30 cellular contexts compared by ENCODE assay signal in genomic region chr4:84483738-84484137, GRCh38. TPM values are rescaled to one million over a fixed set of nuclear protein-coding genes. Genes with fewer than 3 reads are reported as not detected.
DNase-seq lines count a peak whose midpoint lies in the region; ATAC-seq and TF ChIP-seq lines count a peak whose summit lies in the region.
"Had no signal": no experiment of that assay in that cellular context is flagged by ENCODE, and none has a peak within 500 bp of the region (broad histone marks: within the 10 kb centered on the region; RNA-seq: fewer than 3 reads in every experiment).

No MANE protein-coding gene starts in this region.

- H3K27ac ChIP-seq in GM23338 (ENCODE audit: low read depth) = no peak overlapping the region
- H3K27ac ChIP-seq: hepatocyte, left ventricle myocardium inferior, sigmoid colon, upper lobe of left lung had no signal

- peak overlapping the region; percentile 74 for H3K4me2 ChIP-seq in GM23338
- peak overlapping the region; percentile 67 for H3K4me2 ChIP-seq in skeletal muscle satellite cell (ENCODE audit: low read length)
- H3K4me2 ChIP-seq: SK-N-SH had no signal

- peaks cover 100% of the 10 kb centered on the region for H3K27me3 ChIP-seq in GM23338 (ENCODE audit: insufficient read depth)
- H3K27me3 ChIP-seq in skeletal muscle satellite cell (ENCODE audit: control insufficient read depth, insufficient read depth, low read length) = peaks cover 53% of the 10 kb centered on the region

- peak overlapping the region; percentile 49 for H3K4me3 Mint-ChIP-seq in GM23338
- no peak overlapping the region for H3K4me3 Mint-ChIP-seq in activated T-helper 1 cell treated with anti-CD3 and anti-CD28 coated beads, Interleukin-12 subunit alpha, Interleukin-12 subunit beta, Interleukin-2, Interleukin-4 antibody, amounts not matched to agents 30 ng/mL and 10 ng/mL and 1 ng/mL, durations not matched to agents 14 hours and 24 hours and 36 hours
- H3K4me3 Mint-ChIP-seq: activated naive CD8-positive, alpha-beta T cell treated with anti-CD3 and anti-CD28 coated beads, Interleukin-2, amount 50 U/mL, for 24 hours; activated T-cell treated with anti-CD3 and anti-CD28 coated beads, Interleukin-2, amount 50 U/mL, for 24 hours had no signal

- H3K36me3 ChIP-seq in GM23338 (ENCODE audit: insufficient read depth) (no peaks in the 10 kb centered on the region), skeletal muscle satellite cell (ENCODE audit: insufficient read depth, low read length) (no peaks in the 10 kb centered on the region)
- H3K36me3 ChIP-seq: left ventricle myocardium inferior, sigmoid colon, upper lobe of left lung had no signal

- H3F3A ChIP-seq in GM23338 (replicated peaks; ENCODE audit: low read depth) = peaks cover 22% of the 10 kb centered on the region

- no peaks in the 10 kb centered on the region for H3K9me3 Mint-ChIP-seq in GM23338
- H3K9me3 Mint-ChIP-seq in activated T-helper 1 cell treated with anti-CD3 and anti-CD28 coated beads, Interleukin-12 subunit alpha, Interleukin-12 subunit beta, Interleukin-2, Interleukin-4 antibody, amounts not matched to agents 30 ng/mL and 10 ng/mL and 1 ng/mL, durations not matched to agents 14 hours and 24 hours and 36 hours = no peaks in the 10 kb centered on the region
- H3K9me3 Mint-ChIP-seq: activated naive CD8-positive, alpha-beta T cell treated with anti-CD3 and anti-CD28 coated beads, Interleukin-2, amount 50 U/mL, for 24 hours; activated T-cell treated with anti-CD3 and anti-CD28 coated beads, Interleukin-2, amount 50 U/mL, for 24 hours had no signal

- no peaks in the 10 kb centered on the region for H3K9me3 ChIP-seq in skeletal muscle satellite cell (replicated peaks; ENCODE audit: low read length)
- H3K9me3 ChIP-seq: left ventricle myocardium inferior, sigmoid colon, SK-N-SH, upper lobe of left lung had no signal

- intact Hi-C loops in activated T-helper 1 cell treated with anti-CD3 and anti-CD28 coated beads, Interleukin-12 subunit alpha, Interleukin-12 subunit beta, Interleukin-2, Interleukin-4 antibody, amounts not matched to agents 30 ng/mL and 10 ng/mL and 1 ng/mL, durations not matched to agents 14 hours and 24 hours and 36 hours (cut with micrococcal nuclease) = loop anchor here (1.0 to 2.0 kb wide), 2 partner anchors 9 to 17 kb away; no protein-coding TSS in a partner anchor

- H3K27ac Mint-ChIP-seq in GM23338 = no peak overlapping the region
- H3K27ac Mint-ChIP-seq in activated T-helper 1 cell treated with anti-CD3 and anti-CD28 coated beads, Interleukin-12 subunit alpha, Interleukin-12 subunit beta, Interleukin-2, Interleukin-4 antibody, amounts not matched to agents 30 ng/mL and 10 ng/mL and 1 ng/mL, durations not matched to agents 14 hours and 24 hours and 36 hours = peak overlapping the region; percentile 28
- H3K27ac Mint-ChIP-seq: activated naive CD8-positive, alpha-beta T cell treated with anti-CD3 and anti-CD28 coated beads, Interleukin-2, amount 50 U/mL, for 24 hours; activated T-cell treated with anti-CD3 and anti-CD28 coated beads, Interleukin-2, amount 50 U/mL, for 24 hours; progenitor cell of endocrine pancreas had no signal

- H3K4me1 Mint-ChIP-seq in GM23338 = peaks cover 29% of the 10 kb centered on the region
- H3K4me1 Mint-ChIP-seq in activated T-helper 1 cell treated with anti-CD3 and anti-CD28 coated beads, Interleukin-12 subunit alpha, Interleukin-12 subunit beta, Interleukin-2, Interleukin-4 antibody, amounts not matched to agents 30 ng/mL and 10 ng/mL and 1 ng/mL, durations not matched to agents 14 hours and 24 hours and 36 hours (ENCODE audit: low read depth) = peaks cover 5% of the 10 kb centered on the region

- 0 out of 2 replicates have a peak, but pooled peaks cover 4% of the 10 kb centered on the region for H4K20me1 ChIP-seq in GM23338 (replicated peaks; ENCODE audit: insufficient read depth)

- H3K36me3 Mint-ChIP-seq in GM23338 (ENCODE audit: low read depth) = no peaks in the 10 kb centered on the region
- H3K36me3 Mint-ChIP-seq in activated T-helper 1 cell treated with anti-CD3 and anti-CD28 coated beads, Interleukin-12 subunit alpha, Interleukin-12 subunit beta, Interleukin-2, Interleukin-4 antibody, amounts not matched to agents 30 ng/mL and 10 ng/mL and 1 ng/mL, durations not matched to agents 14 hours and 24 hours and 36 hours (ENCODE audit: low read depth) = peaks cover 2% of the 10 kb centered on the region

- H3K4me3 ChIP-seq in GM23338 (peak overlapping the region; percentile 50), skeletal muscle satellite cell (ENCODE audit: low read length) (no peak overlapping the region)
- H3K4me3 ChIP-seq: GM12878, hepatocyte had no signal

- no peak for TF ChIP-seq CTCF in GM23338 (conservative IDR thresholded peaks at IDR 0.05; ENCODE audit: low read depth in 2 of 2)

- DNase-seq in GM23338 (ENCODE audit: low spot score) (peak; percentile 61), left lobe of liver (ENCODE audit: low spot score) (no peak), hippocampal formation (lab: John Stamatoyannopoulos, UW) (no peak), iPS-NIHi11 (ENCODE audit: low spot score) (no peak), NCI-H2107 treated with DMSO at 0.1 percent for 48 hours (lab: John Stamatoyannopoulos, UW; ENCODE audit: unreplicated experiment) (no peak)
- DNase-seq in activated T-helper 1 cell treated with anti-CD3 and anti-CD28 coated beads, Interleukin-12 subunit alpha, Interleukin-12 subunit beta, Interleukin-2, Interleukin-4 antibody, amounts not matched to agents 30 ng/mL and 10 ng/mL and 1 ng/mL, durations not matched to agents 14 hours and 24 hours and 36 hours (ENCODE audit: low spot score) = no peak
- no peak for DNase-seq in stimulated activated CD4-positive, alpha-beta T cell treated with anti-CD3 and anti-CD28 coated beads, Interleukin-4, amount 100 ng/mL, for 4 hours
- DNase-seq: activated CD4-positive, alpha-beta T cell treated with anti-CD3 and anti-CD28 coated beads for 4 hours; activated naive CD4-positive, alpha-beta T cell; activated naive CD8-positive, alpha-beta T cell treated with anti-CD3 and anti-CD28 coated beads, Interleukin-2, amount 50 U/mL, for 24 hours; activated T-cell treated with anti-CD3 and anti-CD28 coated beads, Interleukin-2, amount 50 U/mL, for 24 hours; cerebellar nuclear complex; HCEC 1CT; Karpas-422; left ventricle myocardium inferior; NCI-H1930; NCI-H524 treated with DMSO at 0.1 percent for 48 hours; NK-92 treated with Interleukin-12 subunit alpha and Interleukin-12 subunit beta, amount 100 ng/mL, for 24 hours; sigmoid colon; SK-N-SH; stimulated activated CD4-positive, alpha-beta T cell treated with anti-CD3 and anti-CD28 coated beads, Interleukin-4, amount 100 ng/mL, for 1 hour had no signal

- H2AFZ ChIP-seq in GM23338 = peak overlapping the region; percentile 91
- H2AFZ ChIP-seq: hepatocyte had no signal

- H3K79me2 ChIP-seq in GM23338 (replicated peaks; ENCODE audit: insufficient read depth) = no peaks in the 10 kb centered on the region
- H3K79me2 ChIP-seq: hepatocyte had no signal

- H3K9me2 ChIP-seq in GM23338 (ENCODE audit: insufficient read depth) = no peaks in the 10 kb centered on the region
- H3K9me2 ChIP-seq: SK-N-SH had no signal

- H3K4me1 ChIP-seq in GM23338 (ENCODE audit: insufficient read depth) (peaks cover 29% of the 10 kb centered on the region), skeletal muscle satellite cell (ENCODE audit: control insufficient read depth, insufficient read depth, low read length) (peaks cover 9% of the 10 kb centered on the region)

- H3K9ac ChIP-seq in skeletal muscle satellite cell (ENCODE audit: low read depth, low read length) = no peak overlapping the region
- H3K9ac ChIP-seq: SK-N-SH had no signal

- peaks cover 93% of the 10 kb centered on the region for H3K27me3 Mint-ChIP-seq in GM23338 (ENCODE audit: insufficient read depth, low read depth, poor library complexity)
- H3K27me3 Mint-ChIP-seq in activated T-helper 1 cell treated with anti-CD3 and anti-CD28 coated beads, Interleukin-12 subunit alpha, Interleukin-12 subunit beta, Interleukin-2, Interleukin-4 antibody, amounts not matched to agents 30 ng/mL and 10 ng/mL and 1 ng/mL, durations not matched to agents 14 hours and 24 hours and 36 hours (ENCODE audit: insufficient read depth) = peaks cover 67% of the 10 kb centered on the region

- ATAC-seq in GM23338 (peak; percentile 33), left lobe of liver (peak; percentile 17)
- ATAC-seq: activated naive CD8-positive, alpha-beta T cell treated with anti-CD3 and anti-CD28 coated beads, Interleukin-2, amount 50 U/mL, for 24 hours; GM12878 had no signal

TF ChIP-seq in GM23338, 12 proteins besides CTCF, POLR2A, EP300 and RAD21 (continues in another document):
- TF ChIP-seq REST (IDR thresholded peaks at IDR 0.05; ENCODE audit: unreplicated experiment) (no peak), EZH2phosphoT487 (IDR thresholded peaks at IDR 0.05; ENCODE audit: unreplicated experiment) (peak; percentile 49)

RNA-seq across cellular contexts. Expression of gene NKX6-1, which starts 15.4 kb away (rescaled TPM):
- 0.07 TPM in 1 of 2 replicates, not detected in the other for total RNA-seq in GM23338 (2014; rRNA removed; shearing (Covaris generic))
- not detected in 2 replicates for polyA plus RNA-seq in GM23338 (2016; fragmentation: Nextera tagmentation; extraction: Ambion mirVana)
- total RNA-seq in activated T-helper 1 cell treated with anti-CD3 and anti-CD28 coated beads, Interleukin-12 subunit alpha, Interleukin-12 subunit beta, Interleukin-2, Interleukin-4 antibody, amounts not matched to agents 30 ng/mL and 10 ng/mL and 1 ng/mL, durations not matched to agents 14 hours and 24 hours and 36 hours = not detected in 2 replicates
- not detected for total RNA-seq in left lobe of liver
- total RNA-seq in skeletal muscle satellite cell (2012; rRNA removed) = 0.22 TPM in 1 of 2 replicates, not detected in the other
- total RNA-seq: activated CD8-positive, alpha-beta memory T cell treated with anti-CD3 and anti-CD28 coated beads for 36 hours; dermis microvascular lymphatic vessel endothelial cell; GM12878; hepatocyte; HepG2; left ventricle myocardium inferior; mesenteric fat pad; sigmoid colon had no signal
- polyA plus RNA-seq: GM12878, hepatocyte, HepG2, SK-N-SH had no signal
